In genomic region chr6:27157461-27158315, GRCh38 we compare ENCODE assay signal across 1 cellular context.
TF ChIP-seq lines count a peak whose summit lies in the region.

No MANE protein-coding gene starts in this region.

TF ChIP-seq in K562, 482 proteins besides CTCF, POLR2A, EP300 and RAD21 (continued from another document and continues in another):
- TF ChIP-seq RERE (CRISPR knock-in tag; IDR thresholded peaks at IDR 0.05; ENCODE audit: borderline replicate concordance) (no peak), SMARCA4 (IDR thresholded peaks at IDR 0.05) (peak; percentile 42; the same call in 1 of the 2 replicates), FOXP1 (CRISPR knock-in tag; IDR thresholded peaks at IDR 0.05) (no peak), RFX1 (IDR thresholded peaks at IDR 0.05) (no peak), ZEB2 (IDR thresholded peaks at IDR 0.05) (peak; percentile 83), TFAM (CRISPR knock-in tag; conservative IDR thresholded peaks at IDR 0.05) (no peak), HES1 (IDR thresholded peaks at IDR 0.05; ENCODE audit: low read depth) (no peak), HIVEP1 (CRISPR knock-in tag; IDR thresholded peaks at IDR 0.05) (no peak), ZC3H11A (IDR thresholded peaks at IDR 0.05; ENCODE audit: low read depth, low read length) (no peak), XRCC3 (IDR thresholded peaks at IDR 0.05) (no peak), CBX8 (IDR thresholded peaks at IDR 0.05; ENCODE audit: borderline replicate concordance, extremely low read depth, low read depth, low read length, poor library complexity, severe bottlenecking) (no peak), ZBTB40 (IDR thresholded peaks at IDR 0.05) (peak; percentile 82), ZBTB40 (CRISPR knock-in tag; IDR thresholded peaks at IDR 0.05) (no peak), SIN3B (IDR thresholded peaks at IDR 0.05; ENCODE audit: low read depth) (no peak), LARP7 (IDR thresholded peaks at IDR 0.05) (no peak), THAP12 (CRISPR knock-in tag; IDR thresholded peaks at IDR 0.05) (peak; percentile 22; the same call in 1 of the 2 replicates), NR4A1 (CRISPR knock-in tag; IDR thresholded peaks at IDR 0.05) (no peak), NR4A1 (tag; IDR thresholded peaks at IDR 0.05) (no peak), BCL6 (CRISPR knock-in tag; IDR thresholded peaks at IDR 0.05) (no peak), E2F3 (CRISPR knock-in tag; IDR thresholded peaks at IDR 0.05) (0 out of 2 replicates have a peak, but pooled peaks have one; percentile 22), CHCHD3 (CRISPR knock-in tag; IDR thresholded peaks at IDR 0.05) (no peak), ZNF239 (CRISPR knock-in tag; IDR thresholded peaks at IDR 0.05) (peak; percentile 79), TCF7 (IDR thresholded peaks at IDR 0.05; ENCODE audit: borderline replicate concordance) (peak; percentile 32; the same call in 1 of the 2 replicates), ZBTB1 (CRISPR knock-in tag; IDR thresholded peaks at IDR 0.05; ENCODE audit: borderline replicate concordance, low read depth) (no peak), ZNF184 (CRISPR knock-in tag; IDR thresholded peaks at IDR 0.05) (no peak), ZNF280A (IDR thresholded peaks at IDR 0.05; ENCODE audit: low read depth, partially characterized antibody) (no peak)
- TF ChIP-seq, protein P1, sequence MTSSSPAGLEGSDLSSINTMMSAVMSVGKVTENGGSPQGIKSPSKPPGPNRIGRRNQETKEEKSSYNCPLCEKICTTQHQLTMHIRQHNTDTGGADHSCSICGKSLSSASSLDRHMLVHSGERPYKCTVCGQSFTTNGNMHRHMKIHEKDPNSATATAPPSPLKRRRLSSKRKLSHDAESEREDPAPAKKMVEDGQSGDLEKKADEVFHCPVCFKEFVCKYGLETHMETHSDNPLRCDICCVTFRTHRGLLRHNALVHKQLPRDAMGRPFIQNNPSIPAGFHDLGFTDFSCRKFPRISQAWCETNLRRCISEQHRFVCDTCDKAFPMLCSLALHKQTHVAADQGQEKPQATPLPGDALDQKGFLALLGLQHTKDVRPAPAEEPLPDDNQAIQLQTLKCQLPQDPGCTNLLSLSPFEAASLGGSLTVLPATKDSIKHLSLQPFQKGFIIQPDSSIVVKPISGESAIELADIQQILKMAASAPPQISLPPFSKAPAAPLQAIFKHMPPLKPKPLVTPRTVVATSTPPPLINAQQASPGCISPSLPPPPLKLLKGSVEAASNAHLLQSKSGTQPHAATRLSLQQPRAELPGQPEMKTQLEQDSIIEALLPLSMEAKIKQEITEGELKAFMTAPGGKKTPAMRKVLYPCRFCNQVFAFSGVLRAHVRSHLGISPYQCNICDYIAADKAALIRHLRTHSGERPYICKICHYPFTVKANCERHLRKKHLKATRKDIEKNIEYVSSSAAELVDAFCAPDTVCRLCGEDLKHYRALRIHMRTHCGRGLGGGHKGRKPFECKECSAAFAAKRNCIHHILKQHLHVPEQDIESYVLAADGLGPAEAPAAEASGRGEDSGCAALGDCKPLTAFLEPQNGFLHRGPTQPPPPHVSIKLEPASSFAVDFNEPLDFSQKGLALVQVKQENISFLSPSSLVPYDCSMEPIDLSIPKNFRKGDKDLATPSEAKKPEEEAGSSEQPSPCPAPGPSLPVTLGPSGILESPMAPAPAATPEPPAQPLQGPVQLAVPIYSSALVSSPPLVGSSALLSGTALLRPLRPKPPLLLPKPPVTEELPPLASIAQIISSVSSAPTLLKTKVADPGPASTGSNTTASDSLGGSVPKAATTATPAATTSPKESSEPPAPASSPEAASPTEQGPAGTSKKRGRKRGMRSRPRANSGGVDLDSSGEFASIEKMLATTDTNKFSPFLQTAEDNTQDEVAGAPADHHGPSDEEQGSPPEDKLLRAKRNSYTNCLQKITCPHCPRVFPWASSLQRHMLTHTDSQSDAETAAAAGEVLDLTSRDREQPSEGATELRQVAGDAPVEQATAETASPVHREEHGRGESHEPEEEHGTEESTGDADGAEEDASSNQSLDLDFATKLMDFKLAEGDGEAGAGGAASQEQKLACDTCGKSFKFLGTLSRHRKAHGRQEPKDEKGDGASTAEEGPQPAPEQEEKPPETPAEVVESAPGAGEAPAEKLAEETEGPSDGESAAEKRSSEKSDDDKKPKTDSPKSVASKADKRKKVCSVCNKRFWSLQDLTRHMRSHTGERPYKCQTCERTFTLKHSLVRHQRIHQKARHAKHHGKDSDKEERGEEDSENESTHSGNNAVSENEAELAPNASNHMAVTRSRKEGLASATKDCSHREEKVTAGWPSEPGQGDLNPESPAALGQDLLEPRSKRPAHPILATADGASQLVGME (CRISPR knock-in tag; IDR thresholded peaks at IDR 0.05), result 0 out of 2 replicates have a peak, but pooled peaks have one; percentile 26
- TF ChIP-seq, protein P2, sequence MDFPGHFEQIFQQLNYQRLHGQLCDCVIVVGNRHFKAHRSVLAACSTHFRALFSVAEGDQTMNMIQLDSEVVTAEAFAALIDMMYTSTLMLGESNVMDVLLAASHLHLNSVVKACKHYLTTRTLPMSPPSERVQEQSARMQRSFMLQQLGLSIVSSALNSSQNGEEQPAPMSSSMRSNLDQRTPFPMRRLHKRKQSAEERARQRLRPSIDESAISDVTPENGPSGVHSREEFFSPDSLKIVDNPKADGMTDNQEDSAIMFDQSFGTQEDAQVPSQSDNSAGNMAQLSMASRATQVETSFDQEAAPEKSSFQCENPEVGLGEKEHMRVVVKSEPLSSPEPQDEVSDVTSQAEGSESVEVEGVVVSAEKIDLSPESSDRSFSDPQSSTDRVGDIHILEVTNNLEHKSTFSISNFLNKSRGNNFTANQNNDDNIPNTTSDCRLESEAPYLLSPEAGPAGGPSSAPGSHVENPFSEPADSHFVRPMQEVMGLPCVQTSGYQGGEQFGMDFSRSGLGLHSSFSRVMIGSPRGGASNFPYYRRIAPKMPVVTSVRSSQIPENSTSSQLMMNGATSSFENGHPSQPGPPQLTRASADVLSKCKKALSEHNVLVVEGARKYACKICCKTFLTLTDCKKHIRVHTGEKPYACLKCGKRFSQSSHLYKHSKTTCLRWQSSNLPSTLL (IDR thresholded peaks at IDR 0.05), result peak; percentile 75
